ENCODE assay signal across 40 cellular contexts in the genomic region with DNA sequence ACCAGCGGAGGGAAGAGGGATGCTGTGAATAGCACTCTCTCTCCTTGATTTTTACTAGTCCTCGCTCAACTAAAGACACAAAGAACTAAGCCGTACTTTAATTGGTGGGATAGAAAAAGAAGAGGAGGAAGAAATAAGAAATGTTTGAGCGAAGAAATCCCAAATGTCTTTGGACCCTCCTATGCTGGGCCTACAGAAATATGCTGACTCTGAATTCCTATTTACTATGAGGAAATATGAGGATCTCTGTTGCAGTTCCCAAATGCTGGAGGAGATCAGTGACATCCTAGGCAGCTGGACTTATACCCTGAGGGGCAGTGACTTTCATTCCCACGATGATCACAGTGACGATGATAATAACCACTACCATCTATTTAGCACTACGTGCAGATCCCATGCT. TPM values are rescaled to one million over a fixed set of nuclear protein-coding genes. Genes with fewer than 3 reads are reported as not detected.
"Had no signal": no experiment of that assay in that cellular context is flagged by ENCODE, and none has a peak within 500 bp of the region (broad histone marks: within the 10 kb centered on the region; RNA-seq: fewer than 3 reads in every experiment).

No MANE protein-coding gene starts in this region.

- H3K4me1 ChIP-seq: adrenal gland, ascending aorta, body of pancreas, breast epithelium had no signal

- H3K27me3 ChIP-seq: adrenal gland, ascending aorta, body of pancreas, brain microvascular endothelial cell, breast epithelium had no signal

- H3K4me3 Mint-ChIP-seq: activated naive CD4-positive, alpha-beta T cell treated with anti-CD3 and anti-CD28 coated beads for 36 hours; activated naive CD4-positive, alpha-beta T cell treated with anti-CD3 and anti-CD28 coated beads, Interleukin-2, amount 10 ng/mL, durations not matched to agents 7 days and 5 days; activated naive CD4-positive, alpha-beta T cell treated with anti-CD3 and anti-CD28 coated beads, Interleukin-2, amount 50 U/mL, for 24 hours; activated naive CD8-positive, alpha-beta T cell; activated naive CD8-positive, alpha-beta T cell treated with anti-CD3 and anti-CD28 coated beads for 36 hours; activated naive CD8-positive, alpha-beta T cell treated with anti-CD3 and anti-CD28 coated beads, Interleukin-2, amount 10 ng/mL, durations not matched to agents 7 days and 5 days; activated naive CD8-positive, alpha-beta T cell treated with anti-CD3 and anti-CD28 coated beads, Interleukin-2, amount 50 U/mL, for 24 hours; activated T-cell treated with anti-CD3 and anti-CD28 coated beads, Interleukin-2, amount 50 U/mL, for 24 hours; activated T-cell treated with anti-CD3 and anti-CD28 coated beads, Interleukin-2, amount 50 U/mL, for 4 hours; activated T-cell treated with anti-CD3 and anti-CD28 coated beads, Interleukin-2, amount 50 U/mL, for 72 hours; activated T-helper 1 cell treated with anti-CD3 and anti-CD28 coated beads, Interleukin-12 subunit alpha, Interleukin-12 subunit beta, Interleukin-2, Interleukin-4 antibody, amounts not matched to agents 30 ng/mL and 10 ng/mL and 1 ng/mL, durations not matched to agents 14 hours and 24 hours and 36 hours; activated T-helper 17 cell treated with anti-CD3 and anti-CD28 coated beads, Interleukin-2, amount 50 U/mL, for 72 hours; brain; central memory CD8-positive, alpha-beta T cell had no signal

- H3K4me3 ChIP-seq: adrenal gland, ascending aorta, body of pancreas, breast epithelium, cardiac muscle cell had no signal

- ATAC-seq: activated naive CD4-positive, alpha-beta T cell treated with anti-CD3 and anti-CD28 coated beads, Interleukin-2, amount 50 U/mL, for 72 hours; activated naive CD8-positive, alpha-beta T cell treated with anti-CD3 and anti-CD28 coated beads, Interleukin-2, amount 50 U/mL, for 24 hours; activated T-cell treated with anti-CD3 and anti-CD28 coated beads, Interleukin-2, amount 50 U/mL, for 4 hours; activated T-cell treated with anti-CD3 and anti-CD28 coated beads, Interleukin-2, amount 50 U/mL, for 72 hours; activated T-helper 17 cell treated with anti-CD3 and anti-CD28 coated beads, Interleukin-2, amount 50 U/mL, for 72 hours; body of pancreas had no signal

- H3K4me1 Mint-ChIP-seq: activated naive CD4-positive, alpha-beta T cell treated with anti-CD3 and anti-CD28 coated beads, Interleukin-2, amount 10 ng/mL, durations not matched to agents 7 days and 5 days; activated naive CD4-positive, alpha-beta T cell treated with anti-CD3 and anti-CD28 coated beads, Interleukin-2, amount 50 U/mL, for 24 hours; activated naive CD8-positive, alpha-beta T cell treated with anti-CD3 and anti-CD28 coated beads for 36 hours; activated naive CD8-positive, alpha-beta T cell treated with anti-CD3 and anti-CD28 coated beads, Interleukin-2, amount 10 ng/mL, durations not matched to agents 7 days and 5 days; activated naive CD8-positive, alpha-beta T cell treated with anti-CD3 and anti-CD28 coated beads, Interleukin-2, amount 50 U/mL, for 24 hours; brain; central memory CD8-positive, alpha-beta T cell had no signal

- H3K27ac Mint-ChIP-seq: activated naive CD4-positive, alpha-beta T cell treated with anti-CD3 and anti-CD28 coated beads for 36 hours; activated naive CD4-positive, alpha-beta T cell treated with anti-CD3 and anti-CD28 coated beads, Interleukin-2, amount 10 ng/mL, durations not matched to agents 7 days and 5 days; activated naive CD4-positive, alpha-beta T cell treated with anti-CD3 and anti-CD28 coated beads, Interleukin-2, amount 50 U/mL, for 24 hours; activated naive CD4-positive, alpha-beta T cell treated with anti-CD3 and anti-CD28 coated beads, Interleukin-2, amount 50 U/mL, for 72 hours; activated naive CD8-positive, alpha-beta T cell; activated naive CD8-positive, alpha-beta T cell treated with anti-CD3 and anti-CD28 coated beads for 36 hours; activated naive CD8-positive, alpha-beta T cell treated with anti-CD3 and anti-CD28 coated beads, Interleukin-2, amount 10 ng/mL, durations not matched to agents 7 days and 5 days; activated naive CD8-positive, alpha-beta T cell treated with anti-CD3 and anti-CD28 coated beads, Interleukin-2, amount 50 U/mL, for 24 hours; activated T-cell treated with anti-CD3 and anti-CD28 coated beads, Interleukin-2, amount 50 U/mL, for 24 hours; activated T-cell treated with anti-CD3 and anti-CD28 coated beads, Interleukin-2, amount 50 U/mL, for 72 hours; activated T-helper 1 cell treated with anti-CD3 and anti-CD28 coated beads, Interleukin-12 subunit alpha, Interleukin-12 subunit beta, Interleukin-2, Interleukin-4 antibody, amounts not matched to agents 30 ng/mL and 10 ng/mL and 1 ng/mL, durations not matched to agents 14 hours and 24 hours and 36 hours; activated T-helper 17 cell treated with anti-CD3 and anti-CD28 coated beads, Interleukin-2, amount 50 U/mL, for 72 hours; activated T-helper 2 cell treated with anti-CD3 and anti-CD28 coated beads, Interferon-gamma antibody, Interleukin-2, Interleukin-4, amounts not matched to agents 10 μg/mL and 5 μg/mL and 100 μg/mL, durations not matched to agents 14 hours and 24 hours and 36 hours; brain had no signal

- H3K27ac ChIP-seq: adrenal gland, ascending aorta, body of pancreas, brain microvascular endothelial cell, breast epithelium, cardiac muscle cell had no signal

- H3K9me3 ChIP-seq: adrenal gland, ascending aorta, body of pancreas, breast epithelium had no signal

- FAIRE-seq: astrocyte, bronchial epithelial cell had no signal

- H3K9me3 Mint-ChIP-seq: activated naive CD4-positive, alpha-beta T cell treated with anti-CD3 and anti-CD28 coated beads for 36 hours; activated naive CD4-positive, alpha-beta T cell treated with anti-CD3 and anti-CD28 coated beads, Interleukin-2, amount 10 ng/mL, durations not matched to agents 7 days and 5 days; activated naive CD4-positive, alpha-beta T cell treated with anti-CD3 and anti-CD28 coated beads, Interleukin-2, amount 50 U/mL, for 24 hours; activated naive CD4-positive, alpha-beta T cell treated with anti-CD3 and anti-CD28 coated beads, Interleukin-2, amount 50 U/mL, for 72 hours; activated naive CD8-positive, alpha-beta T cell treated with anti-CD3 and anti-CD28 coated beads for 36 hours; activated naive CD8-positive, alpha-beta T cell treated with anti-CD3 and anti-CD28 coated beads, Interleukin-2, amount 10 ng/mL, durations not matched to agents 7 days and 5 days; activated naive CD8-positive, alpha-beta T cell treated with anti-CD3 and anti-CD28 coated beads, Interleukin-2, amount 50 U/mL, for 24 hours; activated T-cell treated with anti-CD3 and anti-CD28 coated beads, Interleukin-2, amount 50 U/mL, for 24 hours; activated T-cell treated with anti-CD3 and anti-CD28 coated beads, Interleukin-2, amount 50 U/mL, for 4 hours; activated T-cell treated with anti-CD3 and anti-CD28 coated beads, Interleukin-2, amount 50 U/mL, for 72 hours; activated T-helper 1 cell treated with anti-CD3 and anti-CD28 coated beads, Interleukin-12 subunit alpha, Interleukin-12 subunit beta, Interleukin-2, Interleukin-4 antibody, amounts not matched to agents 30 ng/mL and 10 ng/mL and 1 ng/mL, durations not matched to agents 14 hours and 24 hours and 36 hours; activated T-helper 17 cell treated with anti-CD3 and anti-CD28 coated beads, Interleukin-2, amount 50 U/mL, for 72 hours; activated T-helper 2 cell treated with anti-CD3 and anti-CD28 coated beads, Interferon-gamma antibody, Interleukin-2, Interleukin-4, amounts not matched to agents 10 μg/mL and 5 μg/mL and 100 μg/mL, durations not matched to agents 14 hours and 24 hours and 36 hours had no signal

- DNase-seq: activated effector memory CD4-positive, alpha-beta T cell treated with anti-CD3 and anti-CD28 coated beads, Interleukin-2, amount 50 U/mL, for 16 hours; activated effector memory CD4-positive, alpha-beta T cell treated with Interleukin-2 at 50 U/mL for 16 hours; activated gamma-delta T cell; activated gamma-delta T cell treated with Interleukin-2 at 50 U/mL for 16 hours; activated naive CD4-positive, alpha-beta T cell; activated naive CD4-positive, alpha-beta T cell treated with anti-CD3 and anti-CD28 coated beads for 36 hours; activated naive CD4-positive, alpha-beta T cell treated with anti-CD3 and anti-CD28 coated beads, Interleukin-2, amount 10 ng/mL, durations not matched to agents 7 days and 5 days; activated naive CD4-positive, alpha-beta T cell treated with anti-CD3 and anti-CD28 coated beads, Interleukin-2, amount 50 U/mL, for 16 hours; activated naive CD4-positive, alpha-beta T cell treated with Interleukin-2 at 50 U/mL for 16 hours; activated naive CD8-positive, alpha-beta T cell treated with anti-CD3 and anti-CD28 coated beads for 36 hours; activated naive CD8-positive, alpha-beta T cell treated with anti-CD3 and anti-CD28 coated beads, Interleukin-2, amount 10 ng/mL, durations not matched to agents 7 days and 5 days; activated naive CD8-positive, alpha-beta T cell treated with anti-CD3 and anti-CD28 coated beads, Interleukin-2, amount 50 U/mL, for 24 hours; activated T-cell treated with anti-CD3 and anti-CD28 coated beads, Interleukin-2, amount 50 U/mL, for 1 hour; activated T-cell treated with anti-CD3 and anti-CD28 coated beads, Interleukin-2, amount 50 U/mL, for 24 hours; activated T-cell treated with anti-CD3 and anti-CD28 coated beads, Interleukin-2, amount 50 U/mL, for 4 hours; activated T-cell treated with anti-CD3 and anti-CD28 coated beads, Interleukin-2, amount 50 U/mL, for 48 hours; activated T-cell treated with anti-CD3 and anti-CD28 coated beads, Interleukin-2, amount 50 U/mL, for 72 hours; adrenal gland; amniotic stem cell; amygdala; anterior cingulate cortex; aorta; body of pancreas; brain microvascular endothelial cell; caudate nucleus; central memory CD4-positive, alpha-beta T cell; cerebellar nuclear complex had no signal

- H3K27me3 Mint-ChIP-seq: activated naive CD4-positive, alpha-beta T cell treated with anti-CD3 and anti-CD28 coated beads, Interleukin-2, amount 10 ng/mL, durations not matched to agents 7 days and 5 days; central memory CD8-positive, alpha-beta T cell had no signal

- H3K36me3 Mint-ChIP-seq: activated naive CD4-positive, alpha-beta T cell treated with anti-CD3 and anti-CD28 coated beads, Interleukin-2, amount 10 ng/mL, durations not matched to agents 7 days and 5 days; activated naive CD4-positive, alpha-beta T cell treated with anti-CD3 and anti-CD28 coated beads, Interleukin-2, amount 50 U/mL, for 24 hours; activated naive CD4-positive, alpha-beta T cell treated with anti-CD3 and anti-CD28 coated beads, Interleukin-2, amount 50 U/mL, for 72 hours; activated naive CD8-positive, alpha-beta T cell; activated naive CD8-positive, alpha-beta T cell treated with anti-CD3 and anti-CD28 coated beads for 36 hours; activated naive CD8-positive, alpha-beta T cell treated with anti-CD3 and anti-CD28 coated beads, Interleukin-2, amount 10 ng/mL, durations not matched to agents 7 days and 5 days; brain had no signal

- H3K36me3 ChIP-seq: adrenal gland, ascending aorta, brain microvascular endothelial cell, breast epithelium, cardiac muscle cell had no signal

RNA-seq across cellular contexts. Expression of gene PIEZO2, which starts 16.6 kb away (rescaled TPM):
- total RNA-seq: activated naive CD4-positive, alpha-beta T cell treated with anti-CD3 and anti-CD28 coated beads for 36 hours; activated naive CD4-positive, alpha-beta T cell treated with anti-CD3 and anti-CD28 coated beads, Interleukin-2, amount 50 U/mL, for 72 hours; activated naive CD8-positive, alpha-beta T cell treated with anti-CD3 and anti-CD28 coated beads for 36 hours; activated naive CD8-positive, alpha-beta T cell treated with anti-CD3 and anti-CD28 coated beads, Interleukin-2, amount 10 ng/mL, durations not matched to agents 7 days and 5 days; activated T-cell treated with anti-CD3 and anti-CD28 coated beads, Interleukin-2, amount 50 U/mL, for 72 hours; activated T-helper 1 cell treated with anti-CD3 and anti-CD28 coated beads, Interleukin-12 subunit alpha, Interleukin-12 subunit beta, Interleukin-2, Interleukin-4 antibody, amounts not matched to agents 30 ng/mL and 10 ng/mL and 1 ng/mL, durations not matched to agents 14 hours and 24 hours and 36 hours; activated T-helper 17 cell treated with anti-CD3 and anti-CD28 coated beads, Interleukin-2, amount 50 U/mL, for 72 hours; activated T-helper 2 cell treated with anti-CD3 and anti-CD28 coated beads, Interferon-gamma antibody, Interleukin-2, Interleukin-4, amounts not matched to agents 10 μg/mL and 5 μg/mL and 100 μg/mL, durations not matched to agents 14 hours and 24 hours and 36 hours had no signal
